Comparison of ENCODE assay signal across 17 cellular contexts in the genomic region with DNA sequence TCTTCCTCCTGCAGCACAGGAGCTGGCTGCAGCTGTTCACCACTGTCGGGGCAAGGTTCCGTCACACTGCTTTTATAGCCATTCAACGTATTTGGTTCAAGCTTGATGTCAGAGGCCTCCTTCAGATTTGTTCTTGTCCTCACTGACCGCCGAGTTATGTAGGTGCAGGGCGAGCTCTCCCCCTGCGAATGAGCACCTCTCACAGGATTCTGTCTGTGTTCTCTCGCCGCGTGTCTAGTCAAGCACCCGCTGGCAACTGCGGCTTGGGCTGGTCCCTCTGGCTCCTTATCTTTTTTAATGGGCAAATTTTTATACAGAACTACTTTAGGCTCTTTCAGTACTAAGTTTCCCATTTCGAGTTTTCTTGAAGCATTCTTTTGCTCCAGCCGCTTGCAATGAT. TPM values are rescaled to one million over a fixed set of nuclear protein-coding genes. Genes with fewer than 3 reads are reported as not detected.
DNase-seq lines count a peak whose midpoint lies in the region; ATAC-seq, FAIRE-seq and TF ChIP-seq lines count a peak whose summit lies in the region.
"Had no signal": no experiment of that assay in that cellular context is flagged by ENCODE, and none has a peak within 500 bp of the region (broad histone marks: within the 10 kb centered on the region; RNA-seq: fewer than 3 reads in every experiment).

No MANE protein-coding gene starts in this region.

- H2AFZ ChIP-seq in GM23338 (no peak overlapping the region), neuronal stem cell (ENCODE audit: low read length) (no peak overlapping the region)

- H3F3A ChIP-seq in GM23338 (replicated peaks; ENCODE audit: low read depth), result no peaks in the 10 kb centered on the region

- H3K4me3 Mint-ChIP-seq in GM23338, result no peak overlapping the region
- H3K4me3 Mint-ChIP-seq: CD14-positive monocyte; CD4-positive, alpha-beta memory T cell had no signal

- no peak for DNase-seq in GM23338 (ENCODE audit: low spot score)
- no peak for DNase-seq in Panc1 (ENCODE audit: low read depth, low spot score)
- DNase-seq in left lung, result no peak
- no peak for DNase-seq in neuronal stem cell (ENCODE audit: low spot score)
- DNase-seq in omental fat pad (ENCODE audit: low spot score), result no peak
- DNase-seq in HTR-8/SVneo (ENCODE audit: insufficient read length, low spot score), result no peak
- no peak for DNase-seq in GM12891 (ENCODE audit: insufficient read length, low spot score)
- no peak for DNase-seq in activated CD4-positive, alpha-beta T cell treated with anti-CD3 and anti-CD28 coated beads for 4 hours
- DNase-seq: 8988T; Calu3; CD4-positive, alpha-beta memory T cell; DMS79 treated with DMSO at 0.1 percent for 48 hours; GF-D8 had no signal

- H3K4me2 ChIP-seq in GM23338 (no peak overlapping the region), neuronal stem cell (ENCODE audit: insufficient read depth, low read length, poor library complexity, severe bottlenecking) (no peak overlapping the region)
- H3K4me2 ChIP-seq: BLaER1 had no signal

- H3K27ac Mint-ChIP-seq in GM23338, result 0 out of 2 replicates have a peak overlapping the region, but pooled peaks have one; percentile 38

- no peak for ATAC-seq in GM23338
- no peak for ATAC-seq in Panc1
- ATAC-seq in left lung, result peak; percentile 65
- no peak for ATAC-seq in omental fat pad (ENCODE audit: low FRiP score)

- H3K27me3 Mint-ChIP-seq in GM23338 (ENCODE audit: insufficient read depth, low read depth, poor library complexity), result no peaks in the 10 kb centered on the region
- H3K27me3 Mint-ChIP-seq: CD4-positive, alpha-beta memory T cell had no signal

- H3K14ac ChIP-seq in neuronal stem cell (ENCODE audit: low read length), result no peak overlapping the region

- CTCF ChIA-PET in Panc1 (lab: Charles Lee), result no interaction called here

- no peaks in the 10 kb centered on the region for H3K27me3 ChIP-seq in GM23338 (ENCODE audit: insufficient read depth)
- no peaks in the 10 kb centered on the region for H3K27me3 ChIP-seq in Panc1 (ENCODE audit: control insufficient read depth, insufficient read depth, low read length)
- no peaks in the 10 kb centered on the region for H3K27me3 ChIP-seq in left lung
- no peaks in the 10 kb centered on the region for H3K27me3 ChIP-seq in neuronal stem cell (ENCODE audit: control insufficient read depth in 3 of 3, insufficient read depth in 3 of 3, low read depth in 1 of 3, low read length in 3 of 3)
- H3K27me3 ChIP-seq: BLaER1 had no signal

- TF ChIP-seq CTCF in GM23338 (conservative IDR thresholded peaks at IDR 0.05; ENCODE audit: low read depth in 2 of 2), result no peak
- TF ChIP-seq CTCF in Panc1 (IDR thresholded peaks at IDR 0.05), result no peak
- TF ChIP-seq CTCF in left lung (IDR thresholded peaks at IDR 0.05), result no peak
- TF ChIP-seq CTCF in omental fat pad (IDR thresholded peaks at IDR 0.05), result no peak

- peaks cover 3% of the 10 kb centered on the region; the same call in 1 of the 3 replicates for H3K36me3 Mint-ChIP-seq in GM23338 (ENCODE audit: low read depth)

- H3K9ac ChIP-seq in neuronal stem cell (ENCODE audit: low read depth, low read length, poor library complexity), result no peak overlapping the region
- H3K9ac ChIP-seq: BLaER1 had no signal

- no peak overlapping the region for H3K4ac ChIP-seq in neuronal stem cell (ENCODE audit: low read length)

- TSS peak; percentile 9 for BruUV-seq in Panc1 (replicated peaks; lab: Mats Ljungman, UMichigan)

- no peak for TF ChIP-seq POLR2A in GM12891 (IDR thresholded peaks at IDR 0.05; ENCODE audit: low read depth, low read length)

- H3K4me3 ChIP-seq in GM23338 (no peak overlapping the region), Panc1 (ENCODE audit: low read depth in 2 of 2, low read length in 2 of 2) (no peak overlapping the region), left lung (no peak overlapping the region), neuronal stem cell (ENCODE audit: low read length in 2 of 2) (no peak overlapping the region)
- H3K4me3 ChIP-seq: BLaER1, HAP-1 had no signal

- H2AK5ac ChIP-seq in neuronal stem cell (ENCODE audit: low read depth, low read length), result no peak overlapping the region

- WGBS in neuronal stem cell (ENCODE audit: extremely low coverage in 2 of 2, insufficient read length in 2 of 2, insufficient replicate concordance in 1 of 2), 2 donors, result no CpG with 5 or more reads among the region's 14 CpGs

- H3K4me1 Mint-ChIP-seq in GM23338, result peaks cover 7% of the 10 kb centered on the region; the same call in 2 of the 3 replicates
- H3K4me1 Mint-ChIP-seq: CD14-positive monocyte had no signal

- H3K9me3 ChIP-seq in Panc1 (ENCODE audit: control insufficient read depth, insufficient read depth, low read depth, low read length) (no peaks in the 10 kb centered on the region), left lung (no peaks in the 10 kb centered on the region), neuronal stem cell (replicated peaks in 1 of 2; ENCODE audit: control insufficient read depth in 2 of 2, insufficient read depth in 1 of 2, low read depth in 1 of 2, low read length in 2 of 2) (no peaks in the 10 kb centered on the region)
- H3K9me3 ChIP-seq: BLaER1, HAP-1 had no signal

- POLR2A ChIA-PET in Panc1 (lab: Charles Lee), result no interaction called here

- in situ Hi-C loops in Panc1 (cut with HindIII; ENCODE audit: low pct_unique_long_range_greater_than_20kb, low sequenced_read_pairs), result no loop called here

- H3K79me1 ChIP-seq in neuronal stem cell (ENCODE audit: low read depth, low read length), result no peaks in the 10 kb centered on the region

- no peak overlapping the region for H4K8ac ChIP-seq in neuronal stem cell (ENCODE audit: low read depth, low read length)

- H2BK120ac ChIP-seq in neuronal stem cell (ENCODE audit: low read depth, low read length), result no peak overlapping the region

- no peak overlapping the region for H4K91ac ChIP-seq in neuronal stem cell (ENCODE audit: low read depth, low read length, poor library complexity)

- intact Hi-C loops in Panc1 (cut with micrococcal nuclease; ENCODE audit: unreplicated experiment) (no loop called here), left lung (cut with DNase I) (no loop called here)

- peak overlapping the region; percentile 40 for H3K27ac ChIP-seq in GM23338 (ENCODE audit: low read depth)
- no peak overlapping the region for H3K27ac ChIP-seq in Panc1 (ENCODE audit: low read length)
- no peak overlapping the region for H3K27ac ChIP-seq in left lung
- peak overlapping the region; percentile 49 for H3K27ac ChIP-seq in neuronal stem cell (replicated peaks; ENCODE audit: low read length)
- H3K27ac ChIP-seq: BLaER1 had no signal

- H3K23ac ChIP-seq in neuronal stem cell (ENCODE audit: low read depth, low read length, poor library complexity), result no peak overlapping the region

- 0 out of 2 replicates have a peak, but pooled peaks cover 3% of the 10 kb centered on the region for H3K36me3 ChIP-seq in GM23338 (ENCODE audit: insufficient read depth)
- H3K36me3 ChIP-seq in Panc1 (ENCODE audit: control insufficient read depth, insufficient read depth, low read length), result 0 out of 2 replicates have a peak, but pooled peaks cover 2% of the 10 kb centered on the region
- peaks cover 0 to 51% of the 10 kb centered on the region in 2 donors for H3K36me3 ChIP-seq in left lung
- peaks cover 9 to 52% of the 10 kb centered on the region in 2 donors for H3K36me3 ChIP-seq in neuronal stem cell (replicated peaks in 1 of 2; ENCODE audit: control insufficient read depth in 2 of 2, insufficient read depth in 2 of 2, low read length in 2 of 2)

- H4K20me1 ChIP-seq in GM23338 (replicated peaks; ENCODE audit: insufficient read depth), result no peaks in the 10 kb centered on the region; the same call in 1 of the 2 replicates

- H3K79me2 ChIP-seq in GM23338 (replicated peaks; ENCODE audit: insufficient read depth), result no peaks in the 10 kb centered on the region

- peak overlapping the region; percentile 15 for H2BK5ac ChIP-seq in neuronal stem cell (ENCODE audit: low read length)

- no peaks in the 10 kb centered on the region for H3K9me3 Mint-ChIP-seq in GM23338
- H3K9me3 Mint-ChIP-seq: CD14-positive monocyte; CD4-positive, alpha-beta memory T cell had no signal

- no peak overlapping the region for H2BK15ac ChIP-seq in neuronal stem cell (ENCODE audit: low read length)

- H3K18ac ChIP-seq in neuronal stem cell (ENCODE audit: low read length), result peak overlapping the region; percentile 29

- no peaks in the 10 kb centered on the region for H3K9me2 ChIP-seq in GM23338 (ENCODE audit: insufficient read depth)

- FAIRE-seq in HTR-8/SVneo (lab: Jason Lieb, UNC) (no peak), GM12891 (lab: Jason Lieb, UNC) (no peak)
- FAIRE-seq: H1 had no signal

- H3K4me1 ChIP-seq in GM23338 (ENCODE audit: insufficient read depth) (no peaks in the 10 kb centered on the region), Panc1 (ENCODE audit: control insufficient read depth, insufficient read depth, low read length) (no peaks in the 10 kb centered on the region), left lung (no peaks in the 10 kb centered on the region), neuronal stem cell (ENCODE audit: control insufficient read depth in 2 of 2, insufficient read depth in 1 of 2, low read depth in 1 of 2, low read length in 2 of 2) (peaks cover 13 to 15% of the 10 kb centered on the region in 2 donors)
- H3K4me1 ChIP-seq: BLaER1, HAP-1 had no signal

- H2BK12ac ChIP-seq in neuronal stem cell (ENCODE audit: low read length), result no peak overlapping the region

TF ChIP-seq in GM23338, 12 proteins besides CTCF, POLR2A, EP300 and RAD21:
- no peak for TF ChIP-seq NANOG (IDR thresholded peaks at IDR 0.05; ENCODE audit: borderline replicate concordance)

TF ChIP-seq in GM12891, 5 proteins besides CTCF, POLR2A, EP300 and RAD21 (continues in another document):
- TF ChIP-seq TAF1 (IDR thresholded peaks at IDR 0.05; ENCODE audit: low read depth, low read length) (no peak), POU2F2 (IDR thresholded peaks at IDR 0.05; ENCODE audit: low read depth, low read length) (no peak), SPI1 (IDR thresholded peaks at IDR 0.05; ENCODE audit: low read depth, low read length) (no peak), PAX5 (IDR thresholded peaks at IDR 0.05; ENCODE audit: insufficient read depth, low read length, severe bottlenecking) (no peak)

RNA-seq across cellular contexts. Expression of a gene that starts 37.4 kb away (rescaled TPM):
- total RNA-seq in GM23338 (2014; rRNA removed; shearing (Covaris generic)), result 92.5 and 94.4 TPM in 2 replicates
- 37.1 and 40.1 TPM in 2 replicates for polyA plus RNA-seq in GM23338 (2016; fragmentation: Nextera tagmentation; extraction: Ambion mirVana)
- total RNA-seq in Panc1 (2021; ENCODE audit: unreplicated experiment), result 136 TPM
- 60.6 TPM for polyA plus RNA-seq in Panc1 (2012; ENCODE audit: insufficient read length)
- 10 to 100 TPM; 36.8 to 41.7 TPM for total RNA-seq in left lung
- polyA plus RNA-seq in neuronal stem cell (2013, experiment 1 of 2), result 21.6 TPM
- 22.9 TPM for polyA plus RNA-seq in neuronal stem cell (2013, experiment 2 of 2)
- total RNA-seq in omental fat pad, result 10 to 100 TPM; 27.7 to 72.5 (median 33.3) TPM
- 20.9 TPM for polyA plus RNA-seq in GM12891 (2012; ENCODE audit: low read depth, missing spikeins)

RNA-seq across cellular contexts. Expression of a gene that starts 54.5 kb away (rescaled TPM):
- 31.0 and 39.1 TPM in 2 replicates for total RNA-seq in GM23338 (2014; rRNA removed; shearing (Covaris generic))
- 20.5 and 26.4 TPM in 2 replicates for polyA plus RNA-seq in GM23338 (2016; fragmentation: Nextera tagmentation; extraction: Ambion mirVana)
- total RNA-seq in Panc1 (2021; ENCODE audit: unreplicated experiment) (48.6 TPM), left lung (10 to 100 TPM; 36.0 to 38.2 TPM), omental fat pad (10 to 100 TPM; 19.5 to 47.1 (median 32.1) TPM)
- polyA plus RNA-seq in Panc1 (2012; ENCODE audit: insufficient read length), result 36.9 TPM
- 39.9 TPM for polyA plus RNA-seq in neuronal stem cell (2013, experiment 1 of 2)
- polyA plus RNA-seq in neuronal stem cell (2013, experiment 2 of 2), result 39.4 TPM
- 14.8 TPM for polyA plus RNA-seq in GM12891 (2012; ENCODE audit: low read depth, missing spikeins)

Comparison
In these comparisons a context has a peak if more than half of its experiments do, and no peak if none do; other contexts are left out.
1. H3K27ac ChIP-seq: peak in GM23338 (single experiment) and neuronal stem cell (single experiment); none in Panc1 (single experiment) and left lung (0 of 2).